ENCODE assay signal across 1 cellular context in genomic region chr16:28935924-28936783, GRCh38.
TF ChIP-seq lines count a peak whose summit lies in the region.

No MANE protein-coding gene starts in this region.

TF ChIP-seq in H1, 55 proteins besides CTCF, POLR2A, EP300 and RAD21 (continued from another document):
- TF ChIP-seq, protein P1, sequence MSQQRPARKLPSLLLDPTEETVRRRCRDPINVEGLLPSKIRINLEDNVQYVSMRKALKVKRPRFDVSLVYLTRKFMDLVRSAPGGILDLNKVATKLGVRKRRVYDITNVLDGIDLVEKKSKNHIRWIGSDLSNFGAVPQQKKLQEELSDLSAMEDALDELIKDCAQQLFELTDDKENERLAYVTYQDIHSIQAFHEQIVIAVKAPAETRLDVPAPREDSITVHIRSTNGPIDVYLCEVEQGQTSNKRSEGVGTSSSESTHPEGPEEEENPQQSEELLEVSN (IDR thresholded peaks at IDR 0.05): peak; percentile 92
- peak; percentile 12; the same call in 1 of the 2 replicates for TF ChIP-seq EGR1 (IDR thresholded peaks at IDR 0.05; ENCODE audit: borderline replicate concordance, low read depth, low read length)
- TF ChIP-seq, protein P2, sequence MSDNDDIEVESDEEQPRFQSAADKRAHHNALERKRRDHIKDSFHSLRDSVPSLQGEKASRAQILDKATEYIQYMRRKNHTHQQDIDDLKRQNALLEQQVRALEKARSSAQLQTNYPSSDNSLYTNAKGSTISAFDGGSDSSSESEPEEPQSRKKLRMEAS (IDR thresholded peaks at IDR 0.05): peak; percentile 65; the same call in 1 of the 2 replicates
